ENCODE assay signal across 1 cellular context in the genomic region with DNA sequence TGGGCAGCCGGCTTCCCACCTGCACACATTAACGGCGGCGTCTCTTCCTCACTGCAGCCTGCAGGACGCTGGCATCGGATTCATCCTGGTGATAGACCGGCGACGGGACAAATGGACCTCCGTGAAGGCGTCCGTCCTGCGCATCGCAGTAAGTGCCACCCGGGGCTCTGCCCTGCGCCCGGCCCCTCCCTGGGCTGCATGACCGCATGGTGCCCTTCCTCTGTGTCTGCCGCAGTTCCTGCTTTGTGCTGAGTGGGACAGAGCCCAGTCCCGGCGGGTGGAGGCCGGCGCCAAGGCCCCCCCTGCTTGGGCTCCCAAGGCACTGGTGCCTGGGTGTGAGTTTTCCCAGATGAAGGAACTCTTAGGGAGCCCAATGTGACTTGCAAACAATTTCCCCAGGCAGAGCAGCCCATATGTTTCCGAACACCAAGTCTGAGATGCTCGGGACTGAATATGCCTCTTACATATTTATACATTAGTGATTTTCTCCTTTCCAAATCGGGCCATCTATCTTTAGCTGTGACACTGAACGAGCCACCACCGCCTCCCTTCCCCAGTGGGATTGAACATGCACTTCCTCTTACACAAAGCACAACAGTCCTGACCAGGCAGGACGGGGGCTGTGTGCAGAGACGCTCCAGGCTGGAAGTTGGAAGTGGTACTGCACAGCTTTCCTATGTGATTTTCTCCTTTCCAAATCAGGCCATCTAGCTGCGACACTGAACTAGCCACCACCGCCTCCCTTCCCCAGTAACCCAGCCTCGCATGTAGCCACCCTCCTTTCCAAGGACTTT.
TF ChIP-seq lines count a peak whose summit lies in the region.

No MANE protein-coding gene starts in this region.

TF ChIP-seq in H1, 55 proteins besides CTCF, POLR2A, EP300 and RAD21:
- TF ChIP-seq CBX5 (IDR thresholded peaks at IDR 0.05; ENCODE audit: low read depth, low read length) = no peak
